In the genomic region with DNA sequence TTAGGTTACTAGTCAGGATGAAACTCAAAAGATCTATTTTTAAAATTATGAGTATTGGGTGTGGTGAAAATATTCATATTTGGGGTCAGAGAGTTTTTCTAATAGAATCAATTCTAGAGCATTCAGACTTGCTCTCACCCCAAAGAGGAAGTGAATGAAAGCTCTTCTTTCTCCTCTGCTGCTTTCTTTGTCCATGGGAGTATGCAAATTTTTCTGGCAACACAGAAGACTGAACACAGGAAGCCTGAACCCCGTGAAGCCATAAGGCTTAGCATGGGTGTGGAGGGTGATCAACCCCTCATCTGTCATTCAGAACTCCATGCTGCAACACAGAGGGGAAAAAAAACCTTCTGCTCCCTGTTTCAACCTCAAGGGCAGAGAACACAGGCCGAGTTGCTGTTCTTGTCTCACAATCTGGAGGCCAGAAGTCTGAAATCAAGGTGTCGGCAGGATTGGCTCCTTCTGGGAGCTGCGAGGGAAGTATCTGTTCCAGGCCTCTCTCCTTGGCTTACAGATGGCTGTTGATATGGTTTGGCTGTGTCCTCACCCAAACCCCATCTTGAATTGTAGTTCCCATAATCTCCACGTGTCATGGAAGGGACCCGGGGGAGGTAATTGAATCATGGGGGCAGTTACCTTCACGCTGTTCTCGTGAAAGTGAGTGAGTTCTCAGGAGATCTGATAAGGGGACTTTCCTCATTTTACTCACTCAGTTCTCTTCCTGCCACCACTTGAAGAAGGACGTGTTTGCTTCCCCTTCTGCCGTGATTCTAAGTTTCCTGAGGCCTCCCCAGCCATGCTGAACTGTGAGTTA, we compare ENCODE assay signal across 8 cellular contexts. TPM values are rescaled to one million over a fixed set of nuclear protein-coding genes. Genes with fewer than 3 reads are reported as not detected.
A peak's percentile ranks its signal among the peaks of the same experiment; 100 is the strongest.
DNase-seq lines count a peak whose midpoint lies in the region; ATAC-seq, FAIRE-seq and TF ChIP-seq lines count a peak whose summit lies in the region.

No MANE protein-coding gene starts in this region.

- intact Hi-C loops in body of pancreas (cut with DNase I) = no loop called here

- H3K27ac ChIP-seq in body of pancreas = no peak overlapping the region

- peak; percentile 81 for TF ChIP-seq POLR2A in GM12891 (IDR thresholded peaks at IDR 0.05; ENCODE audit: low read depth, low read length)
- TF ChIP-seq POLR2A in body of pancreas (IDR thresholded peaks at IDR 0.05) = no peak

- no peaks in the 10 kb centered on the region for H3K9me3 ChIP-seq in body of pancreas

- DNase-seq in GM12891 (ENCODE audit: insufficient read length, low spot score) (no peak), MV-4-11 (lab: John Stamatoyannopoulos, UW) (peak; percentile 80), germinal center (ENCODE audit: low spot score) (peak; percentile 79), body of pancreas (no peak), ecto neural progenitor cell (ENCODE audit: low spot score) (no peak)
- peak; percentile 66 to 74 for DNase-seq in activated CD4-positive, alpha-beta T cell treated with anti-CD3 and anti-CD28 coated beads, Interleukin-2, amount 50 U/mL, for 48 hours
- peak; percentile 38 for DNase-seq in stimulated activated CD8-positive, alpha-beta memory T cell treated with anti-CD3 and anti-CD28 coated beads, Interleukin-12 subunit alpha, Interleukin-12 subunit beta, amount 100 ng/mL, for 4 hours (ENCODE audit: low read depth)

- no peaks in the 10 kb centered on the region for H3K27me3 ChIP-seq in body of pancreas

- peak; percentile 91 for FAIRE-seq in GM12891 (lab: Jason Lieb, UNC)

- no peak overlapping the region for H3K4me3 ChIP-seq in body of pancreas

- 54 to 80% methylated on average over 10 of the region's 10 CpGs for WGBS in body of pancreas, 2 donors

- H3K4me1 ChIP-seq in body of pancreas = no peaks in the 10 kb centered on the region

- no peak for TF ChIP-seq CTCF in body of pancreas (IDR thresholded peaks at IDR 0.05)

- ATAC-seq in GM21786 (IDR thresholded peaks at IDR 0.05; ENCODE audit: unreplicated experiment) (peak; percentile 81), body of pancreas (no peak)

- H3K36me3 ChIP-seq in body of pancreas (replicated peaks in 1 of 2; ENCODE audit: insufficient read depth in 1 of 2, low read depth in 2 of 2) = no peaks in the 10 kb centered on the region

TF ChIP-seq in GM12891, 5 proteins besides CTCF, POLR2A, EP300 and RAD21:
- TF ChIP-seq PAX5 (IDR thresholded peaks at IDR 0.05; ENCODE audit: insufficient read depth, low read length, severe bottlenecking) = peak; percentile 25
- TF ChIP-seq POU2F2 (IDR thresholded peaks at IDR 0.05; ENCODE audit: low read depth, low read length) = peak; percentile 99
- TF ChIP-seq SPI1 (IDR thresholded peaks at IDR 0.05; ENCODE audit: low read depth, low read length) = peak; percentile 97
- peak; percentile 96 for TF ChIP-seq TAF1 (IDR thresholded peaks at IDR 0.05; ENCODE audit: low read depth, low read length)
- peak; percentile 89 for TF ChIP-seq POLR2AphosphoS5 (IDR thresholded peaks at IDR 0.05; ENCODE audit: low read depth, low read length)

RNA-seq across cellular contexts. Expression of a gene that starts 33.7 kb away (rescaled TPM):
- polyA plus RNA-seq in GM12891 (2012; ENCODE audit: low read depth, missing spikeins) = 62.8 TPM
- 10 to 100 TPM; 34.3 to 51.1 TPM for total RNA-seq in body of pancreas

Comparison
In these comparisons a context has a peak if more than half of its experiments do, and no peak if none do; other contexts are left out.
1. DNase-seq: peak in MV-4-11 (single experiment), activated CD4-positive, alpha-beta T cell treated with anti-CD3 and anti-CD28 coated beads, Interleukin-2, amount 50 U/mL, for 48 hours (2 of 2), germinal center (single experiment) and stimulated activated CD8-positive, alpha-beta memory T cell treated with anti-CD3 and anti-CD28 coated beads, Interleukin-12 subunit alpha, Interleukin-12 subunit beta, amount 100 ng/mL, for 4 hours (single experiment); none in GM12891 (single experiment), body of pancreas (0 of 4) and ecto neural progenitor cell (single experiment).